In the genomic region with DNA sequence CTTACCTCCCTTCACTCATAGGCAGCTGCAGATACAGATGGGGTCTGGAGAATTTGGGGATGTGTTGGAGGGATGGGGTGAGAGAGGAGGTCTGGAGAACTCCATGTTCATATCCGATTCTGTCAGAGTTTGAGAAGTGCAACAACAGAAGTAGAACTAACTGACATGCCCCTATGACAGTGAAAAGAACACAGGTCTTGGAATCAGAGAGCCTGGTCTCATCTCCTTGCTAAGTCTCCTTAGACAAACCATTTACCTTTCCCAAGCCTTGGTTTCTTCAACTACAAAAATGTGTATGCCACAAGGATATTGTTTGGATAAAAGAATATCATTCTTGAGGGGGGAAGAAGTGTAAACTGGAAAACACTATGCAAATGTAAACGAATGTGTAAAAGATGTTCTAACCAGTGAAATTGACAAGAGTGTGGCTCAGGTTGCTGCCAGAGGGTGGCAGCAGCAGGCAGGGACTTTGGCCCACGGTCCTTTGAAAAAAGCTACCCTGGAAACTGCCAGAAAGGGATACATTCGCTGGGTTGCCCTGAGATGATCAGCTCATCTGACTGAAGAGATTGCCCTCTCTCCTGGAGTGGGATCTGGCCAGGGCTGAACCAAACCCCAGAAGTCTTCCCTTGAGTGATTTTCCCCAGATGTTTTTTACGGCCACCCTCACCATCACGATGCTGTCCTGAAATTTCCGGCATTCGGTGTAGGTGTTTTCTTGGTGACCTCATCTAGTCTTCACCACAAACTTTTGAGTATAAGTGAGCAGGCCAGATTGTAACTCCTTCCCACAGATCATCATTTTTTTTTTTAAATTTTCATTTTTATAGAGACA, we compare ENCODE assay signal across 8 cellular contexts. TPM values are rescaled to one million over a fixed set of nuclear protein-coding genes. Genes with fewer than 3 reads are reported as not detected.
DNase-seq lines count a peak whose midpoint lies in the region; ATAC-seq and TF ChIP-seq lines count a peak whose summit lies in the region.

No MANE protein-coding gene starts in this region.

- H3K36me3 Mint-ChIP-seq in endothelial cell (ENCODE audit: low read depth, unreplicated experiment) (no peaks in the 10 kb centered on the region), naive B cell (peaks cover 0 to 1% of the 10 kb centered on the region in 2 donors)

- DNase-seq in A172 (ENCODE audit: low spot score) (peak; percentile 38), NCI-H82 (lab: John Stamatoyannopoulos, UW) (peak; percentile 75), endothelial cell (ENCODE audit: low spot score) (peak; percentile 66), naive B cell (peak; percentile 26)
- peak; percentile 90 for DNase-seq in activated CD8-positive, alpha-beta memory T cell treated with anti-CD3 and anti-CD28 coated beads for 24 hours
- DNase-seq in stimulated activated naive CD4-positive, alpha-beta T cell (lab: John Stamatoyannopoulos, UW), result peak; percentile 60 to 85 (median 69)

- H3K27me3 Mint-ChIP-seq in endothelial cell (ENCODE audit: unreplicated experiment) (peaks cover 5% of the 10 kb centered on the region), naive B cell (peaks cover 0 to 2% (median 0%) of the 10 kb centered on the region in 3 donors)

- peak; percentile 47 for TF ChIP-seq CTCF in endothelial cell (IDR thresholded peaks at IDR 0.05; ENCODE audit: unreplicated experiment)

- H3K9me3 Mint-ChIP-seq in endothelial cell (ENCODE audit: unreplicated experiment) (no peaks in the 10 kb centered on the region), naive B cell (no peaks in the 10 kb centered on the region)

- H3K4me3 Mint-ChIP-seq in endothelial cell (ENCODE audit: unreplicated experiment), result no peak overlapping the region
- peak overlapping the region in 1 of 8 donors; percentile 29 for H3K4me3 Mint-ChIP-seq in naive B cell

- H3K27ac Mint-ChIP-seq in endothelial cell (ENCODE audit: unreplicated experiment) (no peak overlapping the region), naive B cell (peak overlapping the region in 5 of 6 donors; percentile 39 to 95 (median 85))

- ATAC-seq in GM18502 (IDR thresholded peaks at IDR 0.05; ENCODE audit: poor library complexity, unreplicated experiment), result peak; percentile 66
- peak; percentile 67 for ATAC-seq in HG03354 (IDR thresholded peaks at IDR 0.05; ENCODE audit: poor library complexity, severe bottlenecking, unreplicated experiment)
- peak; percentile 44 to 58 for ATAC-seq in naive B cell (ENCODE audit: low read depth in 2 of 2)

- H3K4me1 Mint-ChIP-seq in endothelial cell (ENCODE audit: unreplicated experiment), result peaks cover 6% of the 10 kb centered on the region
- peaks cover 17 to 40% (median 21%) of the 10 kb centered on the region in 3 donors for H3K4me1 Mint-ChIP-seq in naive B cell

RNA-seq across cellular contexts. Expression of a gene that starts 17.0 kb away (rescaled TPM):
- not detected in 2 replicates for total RNA-seq in A172 (2014; rRNA removed; shearing (Covaris generic))
- total RNA-seq in endothelial cell (ENCODE audit: unreplicated experiment), result not detected
- polyA plus RNA-seq in naive B cell (ENCODE audit: low read depth in 6 of 6), result 1 to 10 TPM in 4 of 6 donors, under 1 TPM in 2; 0.35 to 1.2 (median 1.1) TPM

Comparison
In these comparisons a context has a peak if more than half of its experiments do, and no peak if none do; other contexts are left out.
1. Peak in every context shown above with its lines: DNase-seq and ATAC-seq.
2. DNase-seq: peak in every context shown above with its lines; median percentile 90 in activated CD8-positive, alpha-beta memory T cell treated with anti-CD3 and anti-CD28 coated beads for 24 hours; 75 in NCI-H82; 69 in stimulated activated naive CD4-positive, alpha-beta T cell; 66 in endothelial cell; 38 in A172; 26 in naive B cell.